In the genomic region with DNA sequence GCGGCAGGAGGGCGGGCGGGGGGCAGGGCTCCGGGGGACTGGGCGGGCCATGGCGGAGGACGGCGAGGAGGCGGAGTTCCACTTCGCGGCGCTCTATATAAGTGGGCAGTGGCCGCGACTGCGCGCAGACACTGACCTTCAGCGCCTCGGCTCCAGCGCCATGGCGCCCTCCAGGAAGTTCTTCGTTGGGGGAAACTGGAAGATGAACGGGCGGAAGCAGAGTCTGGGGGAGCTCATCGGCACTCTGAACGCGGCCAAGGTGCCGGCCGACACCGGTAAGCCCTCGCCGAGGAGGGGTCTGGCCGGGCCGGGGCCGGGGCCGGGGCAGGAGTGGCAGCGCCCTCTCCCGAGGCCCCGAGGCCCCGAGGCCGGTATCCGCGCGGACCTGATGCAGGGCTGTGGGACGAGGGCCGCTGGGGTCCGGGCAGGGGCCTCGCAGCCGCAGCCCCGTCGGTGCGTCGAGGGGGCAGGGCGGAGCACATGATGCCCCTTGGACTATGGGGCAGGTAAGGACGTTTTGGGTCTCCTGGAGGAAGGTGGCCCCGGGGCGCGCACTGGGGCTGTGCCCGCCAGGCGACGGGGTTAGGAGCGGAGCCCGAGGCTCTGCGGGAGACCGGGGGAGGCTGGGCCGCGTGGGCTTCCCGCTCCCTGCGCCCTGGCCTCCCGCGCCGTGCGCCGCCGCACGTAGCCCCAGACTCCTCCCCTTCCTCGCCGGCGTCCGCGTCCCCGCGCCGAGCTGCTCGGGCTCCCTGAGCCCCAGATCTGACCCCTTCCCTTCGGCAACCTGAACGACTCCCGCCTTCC, we compare ENCODE assay signal across 8 cellular contexts. TPM values are rescaled to one million over a fixed set of nuclear protein-coding genes. Genes with fewer than 3 reads are reported as not detected.
A peak's percentile ranks its signal among the peaks of the same experiment; 100 is the strongest.
DNase-seq lines count a peak whose midpoint lies in the region; ATAC-seq and TF ChIP-seq lines count a peak whose summit lies in the region.

TPI1 (plus strand) TSS at position 125 of the 804 bp plus-strand sequence; CDS start at position 161, 36 bp downstream.

- POLR2A ChIA-PET in OCI-LY7 (lab: Charles Lee) = interaction anchor here (0.5 to 6.0 kb wide), 9 partner anchors 15 to 365 kb away, joined by 3 to 60 read pairs (median 3); partner anchors contain the start of genes CDCA3, GNB3 and USP5

- H3K9me2 ChIP-seq in OCI-LY7 (ENCODE audit: insufficient read depth, low read length) = no peaks in the 10 kb centered on the region

- peak; percentile 67 to 81 (median 76) for DNase-seq in CD4-positive, CD25-positive, alpha-beta regulatory T cell
- DNase-seq in HL-60 (ENCODE audit: low read depth in 1 of 2, low spot score in 1 of 2) = peak; percentile 79 to 82
- DNase-seq in OCI-LY7 (ENCODE audit: low spot score) = peak; percentile 79
- DNase-seq in activated T-cell treated with anti-CD3 and anti-CD28 coated beads, Interleukin-2, amount 50 U/mL, for 48 hours = peak; percentile 85 to 89
- DNase-seq in stimulated activated CD8-positive, alpha-beta memory T cell treated with anti-CD3 and anti-CD28 coated beads, Interleukin-7, amount 100 ng/mL, for 4 hours (ENCODE audit: low read depth in 2 of 2) = peak; percentile 58 to 75

- CTCF ChIA-PET in OCI-LY7 (lab: Charles Lee; ENCODE audit: unreplicated experiment) = interaction anchor here (1.0 to 2.0 kb wide), 4 partner anchors 15 to 28 kb away, joined by 4 to 7 read pairs (median 6); partner anchors contain the start of gene USP5

- no peaks in the 10 kb centered on the region for H3K9me3 Mint-ChIP-seq in CD4-positive, CD25-positive, alpha-beta regulatory T cell

- H3K27ac ChIP-seq in CD4-positive, CD25-positive, alpha-beta regulatory T cell (ENCODE audit: insufficient read depth, low read length, poor library complexity, severe bottlenecking) = peak within 1 kb of the TSS; percentile 78
- H3K27ac ChIP-seq in HL-60 (replicated peaks) (peak within 1 kb of the TSS; percentile 92), OCI-LY7 (ENCODE audit: low read depth, low read length, poor library complexity, severe bottlenecking) (peak within 1 kb of the TSS; percentile 66), muscle layer of colon (ENCODE audit: low read depth, low read length) (peak within 1 kb of the TSS; percentile 97)

- H2AFZ ChIP-seq in OCI-LY7 (ENCODE audit: low read length) = peak within 1 kb of the TSS; percentile 36; the same call in 1 of the 2 replicates

- H3K27ac Mint-ChIP-seq in CD4-positive, CD25-positive, alpha-beta regulatory T cell = peak within 1 kb of the TSS; percentile 86 to 98 (median 90)

- H3K79me2 ChIP-seq in OCI-LY7 (ENCODE audit: insufficient read depth, low read depth, low read length) = peaks cover 18% of the 10 kb centered on the region; the same call in 1 of the 2 replicates

- TF ChIP-seq CTCF in HL-60 (IDR thresholded peaks at IDR 0.05; ENCODE audit: insufficient read depth, low read length) (no peak), OCI-LY7 (conservative IDR thresholded peaks at IDR 0.05; ENCODE audit: low read length) (no peak)

- BruUV-seq in OCI-LY7 (replicated peaks; lab: Mats Ljungman, UMichigan) = no TSS peak

- H3K27me3 Mint-ChIP-seq in CD4-positive, CD25-positive, alpha-beta regulatory T cell = no peaks in the 10 kb centered on the region

- H3K9me3 ChIP-seq in CD4-positive, CD25-positive, alpha-beta regulatory T cell (ENCODE audit: control insufficient read depth in 2 of 2, low read length in 2 of 2) = no peaks in the 10 kb centered on the region
- H3K9me3 ChIP-seq in OCI-LY7 (ENCODE audit: low read length) (no peaks in the 10 kb centered on the region), muscle layer of colon (ENCODE audit: low read length) (no peaks in the 10 kb centered on the region)

- H3K4me3 ChIP-seq in CD4-positive, CD25-positive, alpha-beta regulatory T cell (ENCODE audit: low read depth, low read length) = peak within 1 kb of the TSS; percentile 69
- H3K4me3 ChIP-seq in HL-60 (replicated peaks; ENCODE audit: insufficient read depth, low read length) = peak within 1 kb of the TSS; percentile 93
- peak within 1 kb of the TSS; percentile 93 for H3K4me3 ChIP-seq in OCI-LY7 (ENCODE audit: low read depth, low read length, poor library complexity, severe bottlenecking)
- H3K4me3 ChIP-seq in muscle layer of colon (ENCODE audit: low read depth in 1 of 2, low read length in 2 of 2) = peak within 1 kb of the TSS; percentile 83 to 94

- H3K36me3 ChIP-seq in CD4-positive, CD25-positive, alpha-beta regulatory T cell (ENCODE audit: control insufficient read depth, insufficient read depth, low read length) = peaks cover 23% of the 10 kb centered on the region
- H3K36me3 ChIP-seq in OCI-LY7 (ENCODE audit: insufficient read depth, low read length) = peaks cover 80% of the 10 kb centered on the region
- H3K36me3 ChIP-seq in muscle layer of colon (ENCODE audit: insufficient read depth, low read length) = peaks cover 50% of the 10 kb centered on the region

- peak within 1 kb of the TSS; percentile 100 for H3K4me2 ChIP-seq in OCI-LY7 (ENCODE audit: low read length)

- no peaks in the 10 kb centered on the region for H3K27me3 ChIP-seq in CD4-positive, CD25-positive, alpha-beta regulatory T cell (ENCODE audit: control insufficient read depth, insufficient read depth, low read length)
- H3K27me3 ChIP-seq in HL-60 (ENCODE audit: insufficient read depth, poor library complexity, severe bottlenecking) (no peaks in the 10 kb centered on the region), muscle layer of colon (ENCODE audit: control insufficient read depth in 1 of 2, insufficient read depth in 2 of 2, low read length in 2 of 2) (no peaks in the 10 kb centered on the region)

- ATAC-seq in CD4-positive, CD25-positive, alpha-beta regulatory T cell (ENCODE audit: low read depth in 2 of 2) = peak; percentile 69 to 70
- ATAC-seq in GM19397 (IDR thresholded peaks at IDR 0.05; ENCODE audit: unreplicated experiment) (peak; percentile 52), esophagus mucosa (peak; percentile 80)

- intact Hi-C loops in OCI-LY7 (cut with micrococcal nuclease; ENCODE audit: unreplicated experiment) = loop anchor here (1.0 to 5.0 kb wide), 4 partner anchors 15 to 225 kb away; partner anchors contain the start of genes C1R, GNB3 and USP5

- H3K4me1 Mint-ChIP-seq in CD4-positive, CD25-positive, alpha-beta regulatory T cell = peaks cover 3 to 56% (median 31%) of the 10 kb centered on the region in 4 donors

- H3K9ac ChIP-seq in muscle layer of colon (ENCODE audit: low read length) = peak within 1 kb of the TSS; percentile 85

- H3K36me3 Mint-ChIP-seq in CD4-positive, CD25-positive, alpha-beta regulatory T cell = peaks cover 19% of the 10 kb centered on the region

- 0 out of 2 replicates have a peak, but pooled peaks cover 10% of the 10 kb centered on the region for H4K20me1 ChIP-seq in OCI-LY7 (ENCODE audit: insufficient read depth, low read length)

- H3K4me3 Mint-ChIP-seq in CD4-positive, CD25-positive, alpha-beta regulatory T cell = peak within 1 kb of the TSS; percentile 91 to 97 (median 94)

- H3K4me1 ChIP-seq in CD4-positive, CD25-positive, alpha-beta regulatory T cell (ENCODE audit: control insufficient read depth, insufficient read depth, low read length, poor library complexity, severe bottlenecking) = peaks cover 48% of the 10 kb centered on the region
- peaks cover 51% of the 10 kb centered on the region for H3K4me1 ChIP-seq in OCI-LY7 (ENCODE audit: insufficient read depth, low read length, poor library complexity, severe bottlenecking)
- H3K4me1 ChIP-seq in muscle layer of colon (ENCODE audit: insufficient read depth, low read length) = peaks cover 36% of the 10 kb centered on the region

RNA-seq across cellular contexts. Expression of gene TPI1, which starts in this region (rescaled TPM):
- total RNA-seq in CD4-positive, CD25-positive, alpha-beta regulatory T cell = 153 TPM
- polyA plus RNA-seq in CD4-positive, CD25-positive, alpha-beta regulatory T cell = 100 to 1,000 TPM; 493 to 633 (median 527) TPM
- 596 and 608 TPM in 2 replicates for total RNA-seq in OCI-LY7 (2014; rRNA removed; shearing (Covaris generic))
- total RNA-seq in OCI-LY7 (2022) (519 and 801 TPM in 2 replicates), esophagus mucosa (629 TPM)

Comparison
In these comparisons a context has a peak if more than half of its experiments do, and no peak if none do; other contexts are left out.
1. Peak in every context shown above with its lines: DNase-seq, ATAC-seq, H3K4me3 ChIP-seq and H3K27ac ChIP-seq.